Comparison of ENCODE assay signal across 1 cellular context in genomic region chr22:19446603-19447387, GRCh38.
TF ChIP-seq lines count a peak whose summit lies in the region.

No MANE protein-coding gene starts in this region.

TF ChIP-seq in K562, 482 proteins besides CTCF, POLR2A, EP300 and RAD21 (continued from another document and continues in another):
- TF ChIP-seq POLR2AphosphoS5 (IDR thresholded peaks at IDR 0.05; ENCODE audit: control insufficient read depth, insufficient read depth, low read depth, low read length) (0 out of 2 replicates have a peak, but pooled peaks have one; percentile 14), NFATC3 (IDR thresholded peaks at IDR 0.05) (peak; percentile 57; the same call in 1 of the 2 replicates), ZNF764 (CRISPR knock-in tag; IDR thresholded peaks at IDR 0.05; ENCODE audit: low read depth) (peak; percentile 11; the same call in 1 of the 2 replicates), E2F8 (IDR thresholded peaks at IDR 0.05; ENCODE audit: low read depth, partially characterized antibody) (peak; percentile 54), SMARCA4 (IDR thresholded peaks at IDR 0.05) (peak; percentile 63), NR2C1 (IDR thresholded peaks at IDR 0.05) (no peak), NR2C1 (tag; IDR thresholded peaks at IDR 0.05) (0 out of 2 replicates have a peak, but pooled peaks have one; percentile 20), ZBTB1 (CRISPR knock-in tag; IDR thresholded peaks at IDR 0.05; ENCODE audit: borderline replicate concordance, low read depth) (no peak), ETV6 (IDR thresholded peaks at IDR 0.05; ENCODE audit: borderline replicate concordance in 1 of 2, low read depth in 2 of 2, low read length in 1 of 2) (0 out of 4 replicates have a peak, but pooled peaks of 1 of the 2 experiments have one; percentile 5), ETV6 (CRISPR knock-in tag; IDR thresholded peaks at IDR 0.05; ENCODE audit: borderline replicate concordance) (no peak), PHB2 (IDR thresholded peaks at IDR 0.05; ENCODE audit: low read depth) (0 out of 2 replicates have a peak, but pooled peaks have one; percentile 55), RBBP5 (IDR thresholded peaks at IDR 0.05; ENCODE audit: borderline replicate concordance, insufficient read depth, low read length, poor library complexity, severe bottlenecking) (no peak), ZBTB7A (IDR thresholded peaks at IDR 0.05; ENCODE audit: borderline replicate concordance, control insufficient read depth, low read depth, low read length) (peak; percentile 72; the same call in 1 of the 2 replicates), DNMT1 (IDR thresholded peaks at IDR 0.05) (peak; percentile 44; the same call in 1 of the 2 replicates), ARNT (IDR thresholded peaks at IDR 0.05) (peak in 1 of 2 experiments; percentile 77; a peak in 1 of 4 replicates), IFI16 (CRISPR knock-in tag; IDR thresholded peaks at IDR 0.05) (no peak), CC2D1A (IDR thresholded peaks at IDR 0.05) (0 out of 2 replicates have a peak, but pooled peaks have one; percentile 41), MECOM (CRISPR knock-in tag; IDR thresholded peaks at IDR 0.05) (no peak), OTX1 (CRISPR knock-in tag; IDR thresholded peaks at IDR 0.05) (peak; percentile 68; the same call in 1 of the 2 replicates), HDAC1 (IDR thresholded peaks at IDR 0.05) (peak in 1 of 2 experiments; percentile 87; a peak in 1 of 4 replicates), ZBTB34 (CRISPR knock-in tag; IDR thresholded peaks at IDR 0.05) (no peak), ZNF184 (CRISPR knock-in tag; IDR thresholded peaks at IDR 0.05) (no peak), SMAD2 (IDR thresholded peaks at IDR 0.05; ENCODE audit: low read depth, low read length) (no peak), MIER1 (IDR thresholded peaks at IDR 0.05; ENCODE audit: low read depth) (0 out of 2 replicates have a peak, but pooled peaks have one; percentile 33), ARID3B (CRISPR knock-in tag; IDR thresholded peaks at IDR 0.05; ENCODE audit: borderline replicate concordance) (0 out of 2 replicates have a peak, but pooled peaks have one; percentile 73), GATAD2B (IDR thresholded peaks at IDR 0.05; ENCODE audit: borderline replicate concordance) (no peak), PTTG1 (tag; IDR thresholded peaks at IDR 0.05; ENCODE audit: low read depth) (no peak), ZNF57 (CRISPR knock-in tag; IDR thresholded peaks at IDR 0.05) (peak; percentile 52; the same call in 1 of the 2 replicates), ZNF408 (CRISPR knock-in tag; IDR thresholded peaks at IDR 0.05; ENCODE audit: low read depth) (peak; percentile 75; the same call in 1 of the 2 replicates), TEAD1 (CRISPR knock-in tag; IDR thresholded peaks at IDR 0.05) (0 out of 4 replicates have a peak, but pooled peaks of 1 of the 2 experiments have one; percentile 54), TRIM28 (IDR thresholded peaks at IDR 0.05) (peak; percentile 87), PKNOX1 (IDR thresholded peaks at IDR 0.05) (peak; percentile 48; the same call in 1 of the 2 replicates), FOXP1 (CRISPR knock-in tag; IDR thresholded peaks at IDR 0.05) (no peak), TAF15 (IDR thresholded peaks at IDR 0.05; ENCODE audit: low read depth, low read length) (no peak), ERF (CRISPR knock-in tag; IDR thresholded peaks at IDR 0.05) (peak; percentile 78; the same call in 1 of the 2 replicates), FOS (IDR thresholded peaks at IDR 0.05; ENCODE audit: extremely low read depth, insufficient read length) (no peak), PTRF (tag; IDR thresholded peaks at IDR 0.05) (no peak), PHB (CRISPR knock-in tag; IDR thresholded peaks at IDR 0.05) (0 out of 2 replicates have a peak, but pooled peaks have one; percentile 15)
- TF ChIP-seq, protein P1, sequence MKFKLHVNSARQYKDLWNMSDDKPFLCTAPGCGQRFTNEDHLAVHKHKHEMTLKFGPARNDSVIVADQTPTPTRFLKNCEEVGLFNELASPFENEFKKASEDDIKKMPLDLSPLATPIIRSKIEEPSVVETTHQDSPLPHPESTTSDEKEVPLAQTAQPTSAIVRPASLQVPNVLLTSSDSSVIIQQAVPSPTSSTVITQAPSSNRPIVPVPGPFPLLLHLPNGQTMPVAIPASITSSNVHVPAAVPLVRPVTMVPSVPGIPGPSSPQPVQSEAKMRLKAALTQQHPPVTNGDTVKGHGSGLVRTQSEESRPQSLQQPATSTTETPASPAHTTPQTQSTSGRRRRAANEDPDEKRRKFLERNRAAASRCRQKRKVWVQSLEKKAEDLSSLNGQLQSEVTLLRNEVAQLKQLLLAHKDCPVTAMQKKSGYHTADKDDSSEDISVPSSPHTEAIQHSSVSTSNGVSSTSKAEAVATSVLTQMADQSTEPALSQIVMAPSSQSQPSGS (CRISPR knock-in tag; IDR thresholded peaks at IDR 0.05): no peak
- TF ChIP-seq, protein P2, sequence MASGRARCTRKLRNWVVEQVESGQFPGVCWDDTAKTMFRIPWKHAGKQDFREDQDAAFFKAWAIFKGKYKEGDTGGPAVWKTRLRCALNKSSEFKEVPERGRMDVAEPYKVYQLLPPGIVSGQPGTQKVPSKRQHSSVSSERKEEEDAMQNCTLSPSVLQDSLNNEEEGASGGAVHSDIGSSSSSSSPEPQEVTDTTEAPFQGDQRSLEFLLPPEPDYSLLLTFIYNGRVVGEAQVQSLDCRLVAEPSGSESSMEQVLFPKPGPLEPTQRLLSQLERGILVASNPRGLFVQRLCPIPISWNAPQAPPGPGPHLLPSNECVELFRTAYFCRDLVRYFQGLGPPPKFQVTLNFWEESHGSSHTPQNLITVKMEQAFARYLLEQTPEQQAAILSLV (tag; IDR thresholded peaks at IDR 0.05): no peak
- TF ChIP-seq, protein P3, sequence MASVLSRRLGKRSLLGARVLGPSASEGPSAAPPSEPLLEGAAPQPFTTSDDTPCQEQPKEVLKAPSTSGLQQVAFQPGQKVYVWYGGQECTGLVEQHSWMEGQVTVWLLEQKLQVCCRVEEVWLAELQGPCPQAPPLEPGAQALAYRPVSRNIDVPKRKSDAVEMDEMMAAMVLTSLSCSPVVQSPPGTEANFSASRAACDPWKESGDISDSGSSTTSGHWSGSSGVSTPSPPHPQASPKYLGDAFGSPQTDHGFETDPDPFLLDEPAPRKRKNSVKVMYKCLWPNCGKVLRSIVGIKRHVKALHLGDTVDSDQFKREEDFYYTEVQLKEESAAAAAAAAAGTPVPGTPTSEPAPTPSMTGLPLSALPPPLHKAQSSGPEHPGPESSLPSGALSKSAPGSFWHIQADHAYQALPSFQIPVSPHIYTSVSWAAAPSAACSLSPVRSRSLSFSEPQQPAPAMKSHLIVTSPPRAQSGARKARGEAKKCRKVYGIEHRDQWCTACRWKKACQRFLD (CRISPR knock-in tag; IDR thresholded peaks at IDR 0.05): 0 out of 2 replicates have a peak, but pooled peaks have one; percentile 35
- TF ChIP-seq, protein P4, sequence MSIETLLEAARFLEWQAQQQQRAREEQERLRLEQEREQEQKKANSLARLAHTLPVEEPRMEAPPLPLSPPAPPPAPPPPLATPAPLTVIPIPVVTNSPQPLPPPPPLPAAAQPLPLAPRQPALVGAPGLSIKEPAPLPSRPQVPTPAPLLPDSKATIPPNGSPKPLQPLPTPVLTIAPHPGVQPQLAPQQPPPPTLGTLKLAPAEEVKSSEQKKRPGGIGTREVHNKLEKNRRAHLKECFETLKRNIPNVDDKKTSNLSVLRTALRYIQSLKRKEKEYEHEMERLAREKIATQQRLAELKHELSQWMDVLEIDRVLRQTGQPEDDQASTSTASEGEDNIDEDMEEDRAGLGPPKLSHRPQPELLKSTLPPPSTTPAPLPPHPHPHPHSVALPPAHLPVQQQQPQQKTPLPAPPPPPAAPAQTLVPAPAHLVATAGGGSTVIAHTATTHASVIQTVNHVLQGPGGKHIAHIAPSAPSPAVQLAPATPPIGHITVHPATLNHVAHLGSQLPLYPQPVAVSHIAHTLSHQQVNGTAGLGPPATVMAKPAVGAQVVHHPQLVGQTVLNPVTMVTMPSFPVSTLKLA (conservative IDR thresholded peaks at IDR 0.05): no peak
- TF ChIP-seq, protein P5, sequence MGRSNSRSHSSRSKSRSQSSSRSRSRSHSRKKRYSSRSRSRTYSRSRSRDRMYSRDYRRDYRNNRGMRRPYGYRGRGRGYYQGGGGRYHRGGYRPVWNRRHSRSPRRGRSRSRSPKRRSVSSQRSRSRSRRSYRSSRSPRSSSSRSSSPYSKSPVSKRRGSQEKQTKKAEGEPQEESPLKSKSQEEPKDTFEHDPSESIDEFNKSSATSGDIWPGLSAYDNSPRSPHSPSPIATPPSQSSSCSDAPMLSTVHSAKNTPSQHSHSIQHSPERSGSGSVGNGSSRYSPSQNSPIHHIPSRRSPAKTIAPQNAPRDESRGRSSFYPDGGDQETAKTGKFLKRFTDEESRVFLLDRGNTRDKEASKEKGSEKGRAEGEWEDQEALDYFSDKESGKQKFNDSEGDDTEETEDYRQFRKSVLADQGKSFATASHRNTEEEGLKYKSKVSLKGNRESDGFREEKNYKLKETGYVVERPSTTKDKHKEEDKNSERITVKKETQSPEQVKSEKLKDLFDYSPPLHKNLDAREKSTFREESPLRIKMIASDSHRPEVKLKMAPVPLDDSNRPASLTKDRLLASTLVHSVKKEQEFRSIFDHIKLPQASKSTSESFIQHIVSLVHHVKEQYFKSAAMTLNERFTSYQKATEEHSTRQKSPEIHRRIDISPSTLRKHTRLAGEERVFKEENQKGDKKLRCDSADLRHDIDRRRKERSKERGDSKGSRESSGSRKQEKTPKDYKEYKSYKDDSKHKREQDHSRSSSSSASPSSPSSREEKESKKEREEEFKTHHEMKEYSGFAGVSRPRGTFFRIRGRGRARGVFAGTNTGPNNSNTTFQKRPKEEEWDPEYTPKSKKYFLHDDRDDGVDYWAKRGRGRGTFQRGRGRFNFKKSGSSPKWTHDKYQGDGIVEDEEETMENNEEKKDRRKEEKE (IDR thresholded peaks at IDR 0.05; ENCODE audit: borderline replicate concordance in 1 of 2, control insufficient read depth in 1 of 2, low read depth in 2 of 2, low read length in 1 of 2): 0 out of 4 replicates have a peak, but pooled peaks of 1 of the 2 experiments have one; percentile 25
- TF ChIP-seq, protein P6, sequence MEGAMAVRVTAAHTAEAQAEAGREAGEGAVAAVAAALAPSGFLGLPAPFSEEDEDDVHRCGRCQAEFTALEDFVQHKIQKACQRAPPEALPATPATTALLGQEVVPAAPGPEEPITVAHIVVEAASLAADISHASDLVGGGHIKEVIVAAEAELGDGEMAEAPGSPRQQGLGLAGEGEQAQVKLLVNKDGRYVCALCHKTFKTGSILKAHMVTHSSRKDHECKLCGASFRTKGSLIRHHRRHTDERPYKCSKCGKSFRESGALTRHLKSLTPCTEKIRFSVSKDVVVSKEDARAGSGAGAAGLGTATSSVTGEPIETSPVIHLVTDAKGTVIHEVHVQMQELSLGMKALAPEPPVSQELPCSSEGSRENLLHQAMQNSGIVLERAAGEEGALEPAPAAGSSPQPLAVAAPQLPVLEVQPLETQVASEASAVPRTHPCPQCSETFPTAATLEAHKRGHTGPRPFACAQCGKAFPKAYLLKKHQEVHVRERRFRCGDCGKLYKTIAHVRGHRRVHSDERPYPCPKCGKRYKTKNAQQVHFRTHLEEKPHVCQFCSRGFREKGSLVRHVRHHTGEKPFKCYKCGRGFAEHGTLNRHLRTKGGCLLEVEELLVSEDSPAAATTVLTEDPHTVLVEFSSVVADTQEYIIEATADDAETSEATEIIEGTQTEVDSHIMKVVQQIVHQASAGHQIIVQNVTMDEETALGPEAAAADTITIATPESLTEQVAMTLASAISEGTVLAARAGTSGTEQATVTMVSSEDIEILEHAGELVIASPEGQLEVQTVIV (CRISPR knock-in tag; IDR thresholded peaks at IDR 0.05; ENCODE audit: borderline replicate concordance): no peak
